ENCODE assay signal across 1 cellular context in the genomic region with DNA sequence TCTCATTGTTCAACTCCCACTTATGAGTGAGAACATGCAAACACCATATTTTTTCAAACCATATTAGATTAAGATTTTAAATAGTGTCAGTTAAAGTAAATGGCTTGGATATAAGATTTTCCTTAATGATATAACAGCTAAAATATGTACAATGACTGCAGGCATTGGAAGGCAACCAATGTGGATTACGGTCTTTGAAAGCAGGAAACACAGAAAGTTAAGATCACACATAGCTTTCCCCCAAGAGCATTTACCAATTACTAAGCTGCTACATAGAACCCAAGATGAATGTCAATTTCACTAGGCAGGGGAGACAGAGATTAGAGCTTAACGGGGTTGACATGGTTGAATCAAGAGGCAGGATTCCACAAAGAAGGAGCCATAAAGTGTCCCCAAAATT.
TF ChIP-seq lines count a peak whose summit lies in the region.

No MANE protein-coding gene starts in this region.

TF ChIP-seq in IMR-90, 13 proteins besides CTCF, POLR2A, EP300 and RAD21 (continued from another document):
- no peak for TF ChIP-seq NFE2L2 (IDR thresholded peaks at IDR 0.05; ENCODE audit: low read depth, low read length)
- no peak for TF ChIP-seq FOS (IDR thresholded peaks at IDR 0.05; ENCODE audit: low read depth, low read length)
- TF ChIP-seq BHLHE40 (IDR thresholded peaks at IDR 0.05; ENCODE audit: low read depth, low read length) = no peak
- TF ChIP-seq ELK1 (IDR thresholded peaks at IDR 0.05; ENCODE audit: borderline replicate concordance, low read depth, low read length) = no peak
- TF ChIP-seq RCOR1 (IDR thresholded peaks at IDR 0.05; ENCODE audit: insufficient replicate concordance, low read length) = no peak
